In genomic region chr21:39041815-39042214, GRCh38 we compare ENCODE assay signal across 24 cellular contexts.
"Had no signal": no experiment of that assay in that cellular context is flagged by ENCODE, and none has a peak within 500 bp of the region (broad histone marks: within the 10 kb centered on the region; RNA-seq: fewer than 3 reads in every experiment).

No MANE protein-coding gene starts in this region.

- H3K9me3 ChIP-seq: adrenal gland, ascending aorta, mucosa of descending colon, tibial artery had no signal

- H3K4me3 ChIP-seq: adrenal gland, ascending aorta, mucosa of descending colon, tibial artery had no signal

- H3K9me3 Mint-ChIP-seq: activated CD4-positive, alpha-beta T cell treated with anti-CD3 and anti-CD28 coated beads, Interleukin-2, amount 10 ng/mL, durations not matched to agents 7 days and 5 days; activated CD8-positive, alpha-beta T cell treated with anti-CD3 and anti-CD28 coated beads for 36 hours; activated naive CD4-positive, alpha-beta T cell treated with anti-CD3 and anti-CD28 coated beads, Interleukin-2, amount 50 U/mL, for 24 hours; activated T-helper 1 cell treated with anti-CD3 and anti-CD28 coated beads, Interleukin-12 subunit alpha, Interleukin-12 subunit beta, Interleukin-2, Interleukin-4 antibody, amounts not matched to agents 30 ng/mL and 10 ng/mL and 1 ng/mL, durations not matched to agents 14 hours and 24 hours and 36 hours; endodermal cell; memory B cell; stimulated activated effector memory CD8-positive, alpha-beta T cell treated with anti-CD3 and anti-CD28 coated beads, Interleukin-12 subunit alpha, Interleukin-12 subunit beta, amount 100 ng/mL, for 72 hours; T-cell; T-helper 2 cell treated with Interferon-gamma antibody and Interleukin-4, amounts not matched to agents 5 μg/mL and 100 μg/mL, for 36 hours had no signal

- H3K27me3 ChIP-seq: adrenal gland, ascending aorta, brain microvascular endothelial cell, tibial artery had no signal

- H3K36me3 ChIP-seq: adrenal gland, ascending aorta, brain microvascular endothelial cell, tibial artery, WERI-Rb-1 had no signal

- ATAC-seq: activated CD8-positive, alpha-beta T cell treated with anti-CD3 and anti-CD28 coated beads for 36 hours; mucosa of descending colon; SK-N-SH treated with all-trans-retinoic acid at 6 μM for 48 hours; stimulated activated effector memory CD8-positive, alpha-beta T cell treated with anti-CD3 and anti-CD28 coated beads, Interleukin-12 subunit alpha, Interleukin-12 subunit beta, amount 100 ng/mL, for 72 hours; stimulated activated naive CD8-positive, alpha-beta T cell treated with anti-CD3 and anti-CD28 coated beads, Interleukin-15, amount 100 ng/mL, for 72 hours; T-cell had no signal

- H3K27ac Mint-ChIP-seq: activated CD4-positive, alpha-beta T cell treated with anti-CD3 and anti-CD28 coated beads, Interleukin-2, amount 10 ng/mL, durations not matched to agents 7 days and 5 days; activated CD8-positive, alpha-beta T cell treated with anti-CD3 and anti-CD28 coated beads for 36 hours; activated T-helper 1 cell treated with anti-CD3 and anti-CD28 coated beads, Interleukin-12 subunit alpha, Interleukin-12 subunit beta, Interleukin-2, Interleukin-4 antibody, amounts not matched to agents 30 ng/mL and 10 ng/mL and 1 ng/mL, durations not matched to agents 14 hours and 24 hours and 36 hours; endodermal cell; memory B cell; naive B cell; stimulated activated effector memory CD8-positive, alpha-beta T cell treated with anti-CD3 and anti-CD28 coated beads, Interleukin-12 subunit alpha, Interleukin-12 subunit beta, amount 100 ng/mL, for 72 hours; T-cell; T-helper 2 cell treated with Interferon-gamma antibody and Interleukin-4, amounts not matched to agents 5 μg/mL and 100 μg/mL, for 36 hours had no signal

- H3K36me3 Mint-ChIP-seq: activated naive CD4-positive, alpha-beta T cell treated with anti-CD3 and anti-CD28 coated beads, Interleukin-2, amount 50 U/mL, for 24 hours; memory B cell; naive B cell; stimulated activated effector memory CD8-positive, alpha-beta T cell treated with anti-CD3 and anti-CD28 coated beads, Interleukin-12 subunit alpha, Interleukin-12 subunit beta, amount 100 ng/mL, for 72 hours; T-cell had no signal

- H3K4me1 ChIP-seq: tibial artery had no signal

- H3K27me3 Mint-ChIP-seq: activated CD4-positive, alpha-beta T cell treated with anti-CD3 and anti-CD28 coated beads, Interleukin-2, amount 10 ng/mL, durations not matched to agents 7 days and 5 days; activated CD8-positive, alpha-beta T cell treated with anti-CD3 and anti-CD28 coated beads for 36 hours; stimulated activated naive CD8-positive, alpha-beta T cell treated with anti-CD3 and anti-CD28 coated beads, Interleukin-15, amount 100 ng/mL, for 72 hours had no signal

- H3K4me3 Mint-ChIP-seq: activated CD4-positive, alpha-beta T cell treated with anti-CD3 and anti-CD28 coated beads, Interleukin-2, amount 10 ng/mL, durations not matched to agents 7 days and 5 days; activated CD8-positive, alpha-beta T cell treated with anti-CD3 and anti-CD28 coated beads for 36 hours; activated naive CD4-positive, alpha-beta T cell treated with anti-CD3 and anti-CD28 coated beads, Interleukin-2, amount 50 U/mL, for 24 hours; activated T-helper 1 cell treated with anti-CD3 and anti-CD28 coated beads, Interleukin-12 subunit alpha, Interleukin-12 subunit beta, Interleukin-2, Interleukin-4 antibody, amounts not matched to agents 30 ng/mL and 10 ng/mL and 1 ng/mL, durations not matched to agents 14 hours and 24 hours and 36 hours; endodermal cell; memory B cell; naive B cell; stimulated activated effector memory CD8-positive, alpha-beta T cell treated with anti-CD3 and anti-CD28 coated beads, Interleukin-12 subunit alpha, Interleukin-12 subunit beta, amount 100 ng/mL, for 72 hours; stimulated activated naive CD8-positive, alpha-beta T cell treated with anti-CD3 and anti-CD28 coated beads, Interleukin-15, amount 100 ng/mL, for 72 hours; T-cell; T-helper 2 cell treated with Interferon-gamma antibody and Interleukin-4, amounts not matched to agents 5 μg/mL and 100 μg/mL, for 36 hours had no signal

- DNase-seq: activated CD4-positive, alpha-beta T cell treated with anti-CD3 and anti-CD28 coated beads, Interleukin-2, amount 10 ng/mL, durations not matched to agents 7 days and 5 days; activated CD4-positive, CD25-positive, alpha-beta regulatory T cell treated with anti-CD3 and anti-CD28 coated beads, Interleukin-2, amount 50 U/mL, for 72 hours; activated CD8-positive, alpha-beta T cell treated with anti-CD3 and anti-CD28 coated beads for 36 hours; activated gamma-delta T cell treated with Interleukin-2 at 50 U/mL for 16 hours; adrenal gland; brain microvascular endothelial cell; central memory CD4-positive, alpha-beta T cell; endodermal cell; mucosa of descending colon; naive B cell; stimulated activated CD4-positive, alpha-beta T cell treated with anti-CD3 and anti-CD28 coated beads, Interleukin-1b, Interleukin-23, amount 100 ng/mL, for 48 hours; stimulated activated naive CD8-positive, alpha-beta T cell treated with anti-CD3 and anti-CD28 coated beads, Interleukin-15, amount 100 ng/mL, for 72 hours; T-cell; tibial artery; WERI-Rb-1 had no signal

- FAIRE-seq: colon had no signal

- H3K4me1 Mint-ChIP-seq: endodermal cell; memory B cell; stimulated activated effector memory CD8-positive, alpha-beta T cell treated with anti-CD3 and anti-CD28 coated beads, Interleukin-12 subunit alpha, Interleukin-12 subunit beta, amount 100 ng/mL, for 72 hours had no signal

- H3K27ac ChIP-seq: brain microvascular endothelial cell, epithelial cell of prostate, tibial artery, WERI-Rb-1 had no signal
